10 cellular contexts compared by ENCODE assay signal in genomic region chr19:8451885-8452284, GRCh38. TPM values are rescaled to one million over a fixed set of nuclear protein-coding genes. Genes with fewer than 3 reads are reported as not detected.
DNase-seq lines count a peak whose midpoint lies in the region; ATAC-seq, FAIRE-seq and TF ChIP-seq lines count a peak whose summit lies in the region.
"Had no signal": no experiment of that assay in that cellular context is flagged by ENCODE, and none has a peak within 500 bp of the region (broad histone marks: within the 10 kb centered on the region; RNA-seq: fewer than 3 reads in every experiment).

No MANE protein-coding gene starts in this region.

- no peak overlapping the region for H3K9ac ChIP-seq in BLaER1 treated with 17β-estradiol and CSF1 and Interleukin-3, amounts not matched to agents 10 nM and 100 nM
- H3K9ac ChIP-seq in astrocyte (ENCODE audit: low read length): no peak overlapping the region

- peaks cover 98% of the 10 kb centered on the region for H3K79me2 ChIP-seq in astrocyte (ENCODE audit: insufficient read depth, low read length)

- H3K4me3 ChIP-seq in BLaER1 treated with 17β-estradiol and CSF1 and Interleukin-3, amounts not matched to agents 10 nM and 100 nM: no peak overlapping the region
- no peak overlapping the region for H3K4me3 ChIP-seq in astrocyte (ENCODE audit: insufficient read depth, low read depth, low read length)
- no peak overlapping the region for H3K4me3 ChIP-seq in lower lobe of right lung
- H3K4me3 ChIP-seq: heart right ventricle had no signal

- H3K36me3 Mint-ChIP-seq in astrocyte (ENCODE audit: low read depth, unreplicated experiment): peaks cover 7% of the 10 kb centered on the region

- peaks cover 54% of the 10 kb centered on the region for H3K4me1 Mint-ChIP-seq in astrocyte (ENCODE audit: low read depth, unreplicated experiment)

- H3K9me3 ChIP-seq in BLaER1 treated with 17β-estradiol and CSF1 and Interleukin-3, amounts not matched to agents 10 nM and 100 nM (replicated peaks in 1 of 11): no peaks in the 10 kb centered on the region
- no peaks in the 10 kb centered on the region for H3K9me3 ChIP-seq in astrocyte (ENCODE audit: insufficient read depth, low read depth, low read length)
- H3K9me3 ChIP-seq in lower lobe of right lung: no peaks in the 10 kb centered on the region
- H3K9me3 ChIP-seq: heart right ventricle had no signal

- no peak overlapping the region for H3K27ac ChIP-seq in BLaER1 treated with 17β-estradiol and CSF1 and Interleukin-3, amounts not matched to agents 10 nM and 100 nM
- H3K27ac ChIP-seq in astrocyte (ENCODE audit: low read depth, low read length) (peak overlapping the region; percentile 2), lower lobe of right lung (no peak overlapping the region)

- peaks cover 98 to 100% (median 100%) of the 10 kb centered on the region in 11 experiments for H4K20me1 ChIP-seq in BLaER1 treated with 17β-estradiol and CSF1 and Interleukin-3, amounts not matched to agents 10 nM and 100 nM
- H4K20me1 ChIP-seq in astrocyte (ENCODE audit: insufficient read depth, low read length): peaks cover 94% of the 10 kb centered on the region

- H3K4me3 Mint-ChIP-seq in astrocyte (ENCODE audit: unreplicated experiment): peak overlapping the region; percentile 76

- H3K27ac Mint-ChIP-seq in astrocyte (ENCODE audit: unreplicated experiment): peak overlapping the region; percentile 85

- peak; percentile 52 to 83 for ATAC-seq in lower lobe of right lung
- ATAC-seq in HG03571 (IDR thresholded peaks at IDR 0.05; ENCODE audit: unreplicated experiment): no peak
- no peak for ATAC-seq in HG03520 (IDR thresholded peaks at IDR 0.05; ENCODE audit: unreplicated experiment)
- ATAC-seq: heart right ventricle had no signal

- H3K9me3 Mint-ChIP-seq in astrocyte (ENCODE audit: unreplicated experiment): no peaks in the 10 kb centered on the region

- H3K36me3 ChIP-seq in BLaER1 treated with 17β-estradiol and CSF1 and Interleukin-3, amounts not matched to agents 10 nM and 100 nM: peaks cover 61 to 100% (median 95%) of the 10 kb centered on the region in 11 experiments
- H3K36me3 ChIP-seq in astrocyte (ENCODE audit: insufficient read depth, low read length) (peaks cover 16% of the 10 kb centered on the region), lower lobe of right lung (peaks cover 34% of the 10 kb centered on the region)

- H3K27me3 ChIP-seq in BLaER1 treated with 17β-estradiol and CSF1 and Interleukin-3, amounts not matched to agents 10 nM and 100 nM: no peaks in the 10 kb centered on the region
- H3K27me3 ChIP-seq in astrocyte (ENCODE audit: insufficient read depth, low read length) (no peaks in the 10 kb centered on the region), lower lobe of right lung (ENCODE audit: low read depth) (no peaks in the 10 kb centered on the region)
- H3K27me3 ChIP-seq: heart right ventricle had no signal

- H3K4me1 ChIP-seq in BLaER1 treated with 17β-estradiol and CSF1 and Interleukin-3, amounts not matched to agents 10 nM and 100 nM: peaks cover 60 to 84% (median 73%) of the 10 kb centered on the region in 10 experiments
- peaks cover 12% of the 10 kb centered on the region for H3K4me1 ChIP-seq in astrocyte (ENCODE audit: insufficient read depth, low read length)
- peaks cover 89% of the 10 kb centered on the region for H3K4me1 ChIP-seq in lower lobe of right lung

- peak overlapping the region in 10 of 11 experiments; percentile 17 to 52 (median 38); a peak in 20 of 22 replicates for H3K4me2 ChIP-seq in BLaER1 treated with 17β-estradiol and CSF1 and Interleukin-3, amounts not matched to agents 10 nM and 100 nM
- H3K4me2 ChIP-seq in astrocyte (ENCODE audit: low read length): peak overlapping the region; percentile 57

- H3K27me3 Mint-ChIP-seq in astrocyte (ENCODE audit: low read depth, unreplicated experiment): no peaks in the 10 kb centered on the region

- intact Hi-C loops in lower lobe of right lung (cut with DNase I): no loop called here

- no peak for FAIRE-seq in astrocyte (lab: Jason Lieb, UNC)
- FAIRE-seq: TTC549 had no signal

- TF ChIP-seq CTCF in astrocyte (IDR thresholded peaks at IDR 0.05; ENCODE audit: insufficient read depth, low read depth, low read length): no peak
- TF ChIP-seq CTCF in lower lobe of right lung (IDR thresholded peaks at IDR 0.05): no peak

- H2AFZ ChIP-seq in astrocyte (ENCODE audit: low read depth, low read length): no peak overlapping the region

- peak; percentile 63 for DNase-seq in HT-29 (ENCODE audit: low spot score)
- DNase-seq in astrocyte (ENCODE audit: low read depth): peak; percentile 77
- no peak for DNase-seq in lower lobe of right lung
- no peak for DNase-seq in iPS-NIHi7 (ENCODE audit: extremely low spot score)
- DNase-seq in retina: no peak
- DNase-seq: heart right ventricle had no signal

RNA-seq across cellular contexts. Expression of gene HNRNPM, which starts 7.1 kb away (rescaled TPM):
- total RNA-seq in HT-29 (2014; rRNA removed; shearing (Covaris generic)): 162 and 178 TPM in 2 replicates
- total RNA-seq in astrocyte (137 and 172 TPM in 2 replicates), lower lobe of right lung (152 TPM)

RNA-seq across cellular contexts. Expression of gene MARCHF2, which starts 38.8 kb away (rescaled TPM):
- 20.0 and 25.2 TPM in 2 replicates for total RNA-seq in HT-29 (2014; rRNA removed; shearing (Covaris generic))
- 29.0 and 30.9 TPM in 2 replicates for total RNA-seq in astrocyte
- 60.1 TPM for total RNA-seq in lower lobe of right lung

RNA-seq across cellular contexts. Expression of gene PRAM1, which starts 50.6 kb away (rescaled TPM):
- not detected in 2 replicates for total RNA-seq in HT-29 (2014; rRNA removed; shearing (Covaris generic))
- total RNA-seq in astrocyte (0.25 and 0.36 TPM in 2 replicates), lower lobe of right lung (52.2 TPM)

Comparison
In these comparisons a context has a peak if more than half of its experiments do, and no peak if none do; other contexts are left out.
1. DNase-seq: peak in HT-29 (single experiment) and astrocyte (single experiment); none in lower lobe of right lung (single experiment), iPS-NIHi7 (single experiment) and retina (single experiment).
2. ATAC-seq: peak in lower lobe of right lung (2 of 2); none in HG03571 (single experiment) and HG03520 (single experiment).
3. RNA of gene PRAM1, which starts 50.6 kb away (total RNA-seq): 52.2 TPM in lower lobe of right lung (single experiment); 0.25 to 0.36 TPM in astrocyte and not detected in HT-29; every median in the first group is over 10 times any median in the second.